ENCODE assay signal across 8 cellular contexts in genomic region chr9:99118782-99119466, GRCh38. TPM values are rescaled to one million over a fixed set of nuclear protein-coding genes. Genes with fewer than 3 reads are reported as not detected.
DNase-seq lines count a peak whose midpoint lies in the region; ATAC-seq and TF ChIP-seq lines count a peak whose summit lies in the region.

No MANE protein-coding gene starts in this region.

- TF ChIP-seq CTCF in mesothelial cell of epicardium (IDR thresholded peaks at IDR 0.05; ENCODE audit: unreplicated experiment): no peak
- TF ChIP-seq CTCF in osteocyte (IDR thresholded peaks at IDR 0.05): no peak

- peak; percentile 98 for ATAC-seq in HG03103 (IDR thresholded peaks at IDR 0.05; ENCODE audit: low read depth, unreplicated experiment)

- peaks cover 92 to 99% of the 10 kb centered on the region in 2 donors for H3K4me1 Mint-ChIP-seq in immature natural killer cell
- peaks cover 26% of the 10 kb centered on the region for H3K4me1 Mint-ChIP-seq in mesothelial cell of epicardium
- H3K4me1 Mint-ChIP-seq in osteocyte (ENCODE audit: unreplicated experiment): peaks cover 27% of the 10 kb centered on the region

- H3K9me3 Mint-ChIP-seq in immature natural killer cell (no peaks in the 10 kb centered on the region), mesothelial cell of epicardium (no peaks in the 10 kb centered on the region), osteocyte (ENCODE audit: unreplicated experiment) (no peaks in the 10 kb centered on the region)

- peak; percentile 75 for DNase-seq in SIG-M5 treated with dmso at 0.1 percent for 504 hours (lab: John Stamatoyannopoulos, UW; ENCODE audit: unreplicated experiment)
- no peak for DNase-seq in SIG-M5 (lab: John Stamatoyannopoulos, UW)
- DNase-seq in UCSD-AML1 (lab: John Stamatoyannopoulos, UW; ENCODE audit: unreplicated experiment): peak; percentile 22
- DNase-seq in immature natural killer cell: peak; percentile 62 to 63 (median 62)
- DNase-seq in mesothelial cell of epicardium (ENCODE audit: low spot score in 2 of 2, unreplicated experiment in 2 of 2): no peak
- no peak for DNase-seq in foreskin melanocyte
- DNase-seq in osteocyte (ENCODE audit: extremely low spot score, unreplicated experiment): no peak

- H3K27ac Mint-ChIP-seq in immature natural killer cell (peak overlapping the region; percentile 86 to 95 (median 90)), mesothelial cell of epicardium (no peak overlapping the region), osteocyte (ENCODE audit: unreplicated experiment) (no peak overlapping the region)

- H3K4me3 Mint-ChIP-seq in immature natural killer cell: peak overlapping the region; percentile 78 to 92 (median 82)
- no peak overlapping the region for H3K4me3 Mint-ChIP-seq in mesothelial cell of epicardium
- H3K4me3 Mint-ChIP-seq in osteocyte (ENCODE audit: unreplicated experiment): no peak overlapping the region

- H3K27me3 Mint-ChIP-seq in immature natural killer cell (ENCODE audit: low read depth in 3 of 3) (peaks cover 0 to 1% (median 0%) of the 10 kb centered on the region in 3 donors), mesothelial cell of epicardium (ENCODE audit: low read depth) (no peaks in the 10 kb centered on the region), osteocyte (ENCODE audit: unreplicated experiment) (no peaks in the 10 kb centered on the region)

- H3K36me3 Mint-ChIP-seq in immature natural killer cell (peaks cover 0 to 3% (median 0%) of the 10 kb centered on the region in 3 donors), mesothelial cell of epicardium (no peaks in the 10 kb centered on the region), osteocyte (ENCODE audit: unreplicated experiment) (no peaks in the 10 kb centered on the region)

RNA-seq across cellular contexts. Expression of gene TGFBR1, which starts 14.0 kb away (rescaled TPM):
- 10 to 100 TPM; 34.2 to 71.0 (median 67.8) TPM for polyA plus RNA-seq in immature natural killer cell
- total RNA-seq in mesothelial cell of epicardium: 77.5 to 79.7 TPM (median 79.6 TPM) in 3 replicates
- 53.3 and 56.7 TPM in 2 replicates for total RNA-seq in osteocyte

Comparison
In these comparisons a context has a peak if more than half of its experiments do, and no peak if none do; other contexts are left out.
1. DNase-seq: peak in SIG-M5 treated with dmso at 0.1 percent for 504 hours (single experiment), UCSD-AML1 (single experiment) and immature natural killer cell (3 of 3); none in SIG-M5 (single experiment), mesothelial cell of epicardium (0 of 2), foreskin melanocyte (single experiment) and osteocyte (single experiment).
2. H3K27ac Mint-ChIP-seq: peak in immature natural killer cell (6 of 6); none in mesothelial cell of epicardium (single experiment) and osteocyte (single experiment).
3. H3K4me3 Mint-ChIP-seq: peak in immature natural killer cell (5 of 5); none in mesothelial cell of epicardium (single experiment) and osteocyte (single experiment).